ENCODE assay signal across 1 cellular context in the genomic region with DNA sequence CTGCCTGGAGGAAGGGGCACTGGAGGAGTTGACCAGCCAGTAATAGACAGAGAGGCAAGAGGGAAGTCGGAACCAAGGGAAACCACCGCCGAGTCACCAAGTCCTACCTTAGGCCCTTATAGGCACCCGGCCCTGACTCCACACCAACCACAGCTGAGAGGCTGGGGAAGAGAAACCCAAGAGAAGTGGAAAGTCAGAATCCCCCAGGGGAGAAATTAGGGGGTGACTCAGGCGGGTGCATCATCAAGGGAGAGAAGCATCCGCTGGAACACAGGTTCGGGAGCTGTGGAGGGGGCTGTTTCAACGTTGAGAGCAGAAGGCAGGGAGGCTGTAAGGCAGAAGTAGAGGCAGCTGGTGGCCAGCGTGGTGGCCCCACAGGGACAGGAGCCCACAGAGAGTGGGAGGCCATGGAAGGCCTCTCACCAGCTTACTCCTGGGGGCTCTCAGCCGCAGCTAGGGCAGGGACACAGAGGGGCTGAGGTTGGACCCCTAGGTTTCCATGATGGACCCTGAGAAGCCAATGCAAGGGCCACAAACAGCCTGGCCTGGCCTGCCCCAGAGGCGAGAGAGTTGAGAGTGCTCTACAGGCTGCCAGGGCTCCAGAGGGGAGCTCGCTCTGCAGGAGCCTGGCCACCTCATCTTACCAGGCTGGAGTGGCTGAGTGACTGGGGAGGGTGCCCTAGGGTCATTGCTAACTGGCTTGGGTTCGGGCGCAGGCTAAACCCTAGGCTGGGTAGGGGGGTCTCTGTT.
TF ChIP-seq lines count a peak whose summit lies in the region.

No MANE protein-coding gene starts in this region.

TF ChIP-seq in K562, 482 proteins besides CTCF, POLR2A, EP300 and RAD21:
- TF ChIP-seq ZBTB17 (CRISPR knock-in tag; IDR thresholded peaks at IDR 0.05) (no peak), POLR2G (IDR thresholded peaks at IDR 0.05; ENCODE audit: low read depth, low read length) (0 out of 2 replicates have a peak, but pooled peaks have one; percentile 22), ZNF12 (CRISPR knock-in tag; IDR thresholded peaks at IDR 0.05) (no peak), ZFP36 (IDR thresholded peaks at IDR 0.05; ENCODE audit: low read depth, low read length, partially characterized antibody) (peak; percentile 30), ZNF79 (CRISPR knock-in tag; IDR thresholded peaks at IDR 0.05; ENCODE audit: low read depth) (no peak)
- TF ChIP-seq, protein P1, sequence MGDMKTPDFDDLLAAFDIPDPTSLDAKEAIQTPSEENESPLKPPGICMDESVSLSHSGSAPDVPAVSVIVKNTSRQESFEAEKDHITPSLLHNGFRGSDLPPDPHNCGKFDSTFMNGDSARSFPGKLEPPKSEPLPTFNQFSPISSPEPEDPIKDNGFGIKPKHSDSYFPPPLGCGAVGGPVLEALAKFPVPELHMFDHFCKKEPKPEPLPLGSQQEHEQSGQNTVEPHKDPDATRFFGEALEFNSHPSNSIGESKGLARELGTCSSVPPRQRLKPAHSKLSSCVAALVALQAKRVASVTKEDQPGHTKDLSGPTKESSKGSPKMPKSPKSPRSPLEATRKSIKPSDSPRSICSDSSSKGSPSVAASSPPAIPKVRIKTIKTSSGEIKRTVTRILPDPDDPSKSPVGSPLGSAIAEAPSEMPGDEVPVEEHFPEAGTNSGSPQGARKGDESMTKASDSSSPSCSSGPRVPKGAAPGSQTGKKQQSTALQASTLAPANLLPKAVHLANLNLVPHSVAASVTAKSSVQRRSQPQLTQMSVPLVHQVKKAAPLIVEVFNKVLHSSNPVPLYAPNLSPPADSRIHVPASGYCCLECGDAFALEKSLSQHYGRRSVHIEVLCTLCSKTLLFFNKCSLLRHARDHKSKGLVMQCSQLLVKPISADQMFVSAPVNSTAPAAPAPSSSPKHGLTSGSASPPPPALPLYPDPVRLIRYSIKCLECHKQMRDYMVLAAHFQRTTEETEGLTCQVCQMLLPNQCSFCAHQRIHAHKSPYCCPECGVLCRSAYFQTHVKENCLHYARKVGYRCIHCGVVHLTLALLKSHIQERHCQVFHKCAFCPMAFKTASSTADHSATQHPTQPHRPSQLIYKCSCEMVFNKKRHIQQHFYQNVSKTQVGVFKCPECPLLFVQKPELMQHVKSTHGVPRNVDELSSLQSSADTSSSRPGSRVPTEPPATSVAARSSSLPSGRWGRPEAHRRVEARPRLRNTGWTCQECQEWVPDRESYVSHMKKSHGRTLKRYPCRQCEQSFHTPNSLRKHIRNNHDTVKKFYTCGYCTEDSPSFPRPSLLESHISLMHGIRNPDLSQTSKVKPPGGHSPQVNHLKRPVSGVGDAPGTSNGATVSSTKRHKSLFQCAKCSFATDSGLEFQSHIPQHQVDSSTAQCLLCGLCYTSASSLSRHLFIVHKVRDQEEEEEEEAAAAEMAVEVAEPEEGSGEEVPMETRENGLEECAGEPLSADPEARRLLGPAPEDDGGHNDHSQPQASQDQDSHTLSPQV (IDR thresholded peaks at IDR 0.05): 0 out of 2 replicates have a peak, but pooled peaks have one; percentile 18
